Comparison of ENCODE assay signal across 1 cellular context in the genomic region with DNA sequence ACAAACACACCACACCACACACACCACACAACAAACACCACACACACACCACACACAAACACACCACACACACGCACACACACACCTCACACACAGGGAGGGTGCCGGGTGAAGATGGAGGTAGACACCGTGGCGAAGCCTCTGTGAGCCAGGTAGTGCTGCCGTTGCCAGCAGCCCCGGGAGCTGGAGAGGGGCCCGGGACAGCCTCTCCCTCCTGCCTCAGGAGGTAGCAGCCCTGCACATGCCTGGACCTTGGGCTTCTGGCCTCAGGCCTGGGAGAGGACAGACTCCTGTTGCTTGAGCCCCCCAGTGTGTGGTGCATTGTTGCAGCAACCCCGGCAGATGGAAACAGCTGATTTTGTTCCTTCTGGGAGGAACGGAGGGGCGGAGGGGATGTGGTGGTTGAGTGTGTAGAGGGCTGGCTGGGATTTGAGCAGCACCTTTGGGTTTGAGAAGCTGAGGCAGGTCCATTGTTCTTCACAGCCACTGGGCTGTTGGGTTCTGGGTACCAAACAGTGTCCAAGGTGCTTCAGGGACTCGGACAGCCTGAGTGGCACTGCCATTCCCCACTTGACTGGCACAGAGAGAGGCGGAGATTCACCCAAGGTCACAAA.
TF ChIP-seq lines count a peak whose summit lies in the region.

No MANE protein-coding gene starts in this region.

TF ChIP-seq in H1, 55 proteins besides CTCF, POLR2A, EP300 and RAD21:
- no peak for TF ChIP-seq SUZ12 (IDR thresholded peaks at IDR 0.05; ENCODE audit: low read length)
- no peak for TF ChIP-seq SIX5 (IDR thresholded peaks at IDR 0.05; ENCODE audit: low read depth, low read length)
- TF ChIP-seq TAF7 (optimal IDR thresholded peaks at IDR 0.05; ENCODE audit: borderline replicate concordance, low read depth, low read length): no peak
- no peak for TF ChIP-seq JUND (IDR thresholded peaks at IDR 0.05; ENCODE audit: low read length)
- no peak for TF ChIP-seq ASH2L (IDR thresholded peaks at IDR 0.05; ENCODE audit: low read length)
- TF ChIP-seq KDM5A (IDR thresholded peaks at IDR 0.05; ENCODE audit: low read length): no peak
- no peak for TF ChIP-seq MAX (IDR thresholded peaks at IDR 0.05)
- TF ChIP-seq, protein P1, sequence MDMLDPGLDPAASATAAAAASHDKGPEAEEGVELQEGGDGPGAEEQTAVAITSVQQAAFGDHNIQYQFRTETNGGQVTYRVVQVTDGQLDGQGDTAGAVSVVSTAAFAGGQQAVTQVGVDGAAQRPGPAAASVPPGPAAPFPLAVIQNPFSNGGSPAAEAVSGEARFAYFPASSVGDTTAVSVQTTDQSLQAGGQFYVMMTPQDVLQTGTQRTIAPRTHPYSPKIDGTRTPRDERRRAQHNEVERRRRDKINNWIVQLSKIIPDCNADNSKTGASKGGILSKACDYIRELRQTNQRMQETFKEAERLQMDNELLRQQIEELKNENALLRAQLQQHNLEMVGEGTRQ (IDR thresholded peaks at IDR 0.05; ENCODE audit: low read length): no peak
- TF ChIP-seq NRF1 (IDR thresholded peaks at IDR 0.05; ENCODE audit: low read depth, low read length): no peak
- no peak for TF ChIP-seq SP4 (IDR thresholded peaks at IDR 0.05; ENCODE audit: low read length)
- no peak for TF ChIP-seq CHD2 (IDR thresholded peaks at IDR 0.05; ENCODE audit: low read length)
- TF ChIP-seq YY1 (IDR thresholded peaks at IDR 0.05; ENCODE audit: low read depth, low read length): no peak
- TF ChIP-seq CEBPB (IDR thresholded peaks at IDR 0.05; ENCODE audit: low read depth, low read length): no peak
- no peak for TF ChIP-seq ZNF274 (IDR thresholded peaks at IDR 0.05; ENCODE audit: borderline replicate concordance, extremely low read depth, low read length)
- no peak for TF ChIP-seq ATF2 (IDR thresholded peaks at IDR 0.05; ENCODE audit: low read length)
- no peak for TF ChIP-seq MAFK (IDR thresholded peaks at IDR 0.05; ENCODE audit: low read depth, low read length)
- no peak for TF ChIP-seq EGR1 (IDR thresholded peaks at IDR 0.05; ENCODE audit: borderline replicate concordance, low read depth, low read length)
- no peak for TF ChIP-seq RXRA (IDR thresholded peaks at IDR 0.05; ENCODE audit: insufficient read depth, low read depth, low read length)
- no peak for TF ChIP-seq PHF8 (conservative IDR thresholded peaks at IDR 0.05; ENCODE audit: low read depth, low read length)
- TF ChIP-seq SIRT6 (IDR thresholded peaks at IDR 0.05; ENCODE audit: low read length): no peak
